In genomic region chr4:62398318-62398717, GRCh38 we compare ENCODE assay signal across 17 cellular contexts.
A peak's percentile ranks its signal among the peaks of the same experiment; 100 is the strongest.
DNase-seq lines count a peak whose midpoint lies in the region; ATAC-seq and TF ChIP-seq lines count a peak whose summit lies in the region.
"Had no signal": no experiment of that assay in that cellular context is flagged by ENCODE, and none has a peak within 500 bp of the region (broad histone marks: within the 10 kb centered on the region; RNA-seq: fewer than 3 reads in every experiment).

No MANE protein-coding gene starts in this region.

- no peak overlapping the region for H3K4me3 ChIP-seq in OCI-LY3 (ENCODE audit: low read length)
- H3K4me3 ChIP-seq in neural progenitor cell = no peak overlapping the region
- H3K4me3 ChIP-seq in stomach = no peak overlapping the region
- H3K4me3 ChIP-seq: K562 had no signal

- 80 to 95% (median 88%) methylated on average over 3 of the region's 3 CpGs for WGBS in stomach, 5 donors

- H3K36me3 ChIP-seq in OCI-LY3 (replicated peaks; ENCODE audit: low read depth, low read length) (no peaks in the 10 kb centered on the region), neural progenitor cell (no peaks in the 10 kb centered on the region), stomach (no peaks in the 10 kb centered on the region)
- H3K36me3 ChIP-seq: BE2C had no signal

- TF ChIP-seq EP300 in stomach (IDR thresholded peaks at IDR 0.05) = no peak

- no peaks in the 10 kb centered on the region for H3K27me3 Mint-ChIP-seq in neural progenitor cell (ENCODE audit: insufficient read depth, low read depth)
- H3K27me3 Mint-ChIP-seq: CD4-positive, CD25-positive, alpha-beta regulatory T cell; CD8-positive, alpha-beta memory T cell had no signal

- no peaks in the 10 kb centered on the region for H3K9me3 Mint-ChIP-seq in neural progenitor cell
- H3K9me3 Mint-ChIP-seq: H9 had no signal

- H3K4me3 Mint-ChIP-seq in neural progenitor cell = no peak overlapping the region
- H3K4me3 Mint-ChIP-seq: CD4-positive, CD25-positive, alpha-beta regulatory T cell; CD8-positive, alpha-beta memory T cell; H9 had no signal

- no peak for TF ChIP-seq POLR2A in stomach (IDR thresholded peaks at IDR 0.05)

- intact Hi-C loops in stomach (cut with DNase I; ENCODE audit: low total_unique reads) = no loop called here

- H3K4me1 Mint-ChIP-seq in neural progenitor cell = peaks cover 12% of the 10 kb centered on the region
- H3K4me1 Mint-ChIP-seq: CD4-positive, CD25-positive, alpha-beta regulatory T cell; CD8-positive, alpha-beta memory T cell; H9 had no signal

- H3K36me3 Mint-ChIP-seq in neural progenitor cell = no peaks in the 10 kb centered on the region
- H3K36me3 Mint-ChIP-seq: CD4-positive, CD25-positive, alpha-beta regulatory T cell; CD8-positive, alpha-beta memory T cell had no signal

- H3K27me3 ChIP-seq in OCI-LY3 (ENCODE audit: low read depth, low read length) (no peaks in the 10 kb centered on the region), neural progenitor cell (no peaks in the 10 kb centered on the region), stomach (no peaks in the 10 kb centered on the region)
- H3K27me3 ChIP-seq: BE2C had no signal

- H3F3A ChIP-seq in neural progenitor cell (ENCODE audit: low read depth) = no peaks in the 10 kb centered on the region

- H2AFZ ChIP-seq in OCI-LY3 (ENCODE audit: low read depth, low read length) (peak overlapping the region; percentile 75; the same call in 1 of the 2 replicates), neural progenitor cell (replicated peaks) (peak overlapping the region; percentile 91)

- H3K79me2 ChIP-seq in OCI-LY3 (ENCODE audit: low read length) (no peaks in the 10 kb centered on the region), neural progenitor cell (ENCODE audit: low read depth) (no peaks in the 10 kb centered on the region)

- H3K4me1 ChIP-seq in OCI-LY3 (ENCODE audit: low read length) = peaks cover 37% of the 10 kb centered on the region
- no peaks in the 10 kb centered on the region for H3K4me1 ChIP-seq in neural progenitor cell
- H3K4me1 ChIP-seq in stomach = no peaks in the 10 kb centered on the region
- H3K4me1 ChIP-seq: BE2C had no signal

- peak; percentile 30 for ATAC-seq in GM18520 (IDR thresholded peaks at IDR 0.05; ENCODE audit: unreplicated experiment)
- ATAC-seq in HG03135 (IDR thresholded peaks at IDR 0.05; ENCODE audit: unreplicated experiment) = no peak
- ATAC-seq: K562 had no signal

- H3K4me2 ChIP-seq in OCI-LY3 (ENCODE audit: low read length) (no peak overlapping the region), neural progenitor cell (no peak overlapping the region)

- no peak overlapping the region for H3K27ac ChIP-seq in OCI-LY3 (ENCODE audit: low read length)
- H3K27ac ChIP-seq in neural progenitor cell = no peak overlapping the region
- no peak overlapping the region for H3K27ac ChIP-seq in stomach

- H3K27ac Mint-ChIP-seq in neural progenitor cell = no peak overlapping the region
- H3K27ac Mint-ChIP-seq: CD4-positive, CD25-positive, alpha-beta regulatory T cell; CD8-positive, alpha-beta memory T cell; H9 had no signal

- DNase-seq in ELR (ENCODE audit: low read depth) = peak; percentile 14
- no peak for DNase-seq in neural progenitor cell (ENCODE audit: low spot score)
- DNase-seq in stimulated activated CD4-positive, alpha-beta T cell treated with anti-CD3 and anti-CD28 coated beads, Interleukin-12 subunit alpha, Interleukin-12 subunit beta, amount 100 ng/mL, for 4 hours = no peak
- DNase-seq in stomach = no peak
- DNase-seq: ACHN; BE2C; CD4-positive, CD25-positive, alpha-beta regulatory T cell; CD8-positive, alpha-beta memory T cell; COR-L47; GDM1; GOT3; H9; IMR-90 had no signal

- H3K9ac ChIP-seq in OCI-LY3 (ENCODE audit: low read length) (no peak overlapping the region), neural progenitor cell (no peak overlapping the region)

- no peaks in the 10 kb centered on the region for H3K9me3 ChIP-seq in OCI-LY3 (ENCODE audit: insufficient read depth, low read length)
- no peaks in the 10 kb centered on the region for H3K9me3 ChIP-seq in neural progenitor cell (ENCODE audit: low read depth)
- H3K9me3 ChIP-seq in stomach = no peaks in the 10 kb centered on the region
- H3K9me3 ChIP-seq: BE2C had no signal

- TF ChIP-seq CTCF in OCI-LY3 (IDR thresholded peaks at IDR 0.05; ENCODE audit: low read depth, low read length) = no peak
- no peak for TF ChIP-seq CTCF in neural progenitor cell (IDR thresholded peaks at IDR 0.05)
- no peak for TF ChIP-seq CTCF in stomach (IDR thresholded peaks at IDR 0.05)

- H4K20me1 ChIP-seq in OCI-LY3 (ENCODE audit: insufficient read depth, low read length) = no peaks in the 10 kb centered on the region
- no peaks in the 10 kb centered on the region for H4K20me1 ChIP-seq in neural progenitor cell (ENCODE audit: low read depth)
